Comparison of ENCODE assay signal across 12 cellular contexts in the genomic region with DNA sequence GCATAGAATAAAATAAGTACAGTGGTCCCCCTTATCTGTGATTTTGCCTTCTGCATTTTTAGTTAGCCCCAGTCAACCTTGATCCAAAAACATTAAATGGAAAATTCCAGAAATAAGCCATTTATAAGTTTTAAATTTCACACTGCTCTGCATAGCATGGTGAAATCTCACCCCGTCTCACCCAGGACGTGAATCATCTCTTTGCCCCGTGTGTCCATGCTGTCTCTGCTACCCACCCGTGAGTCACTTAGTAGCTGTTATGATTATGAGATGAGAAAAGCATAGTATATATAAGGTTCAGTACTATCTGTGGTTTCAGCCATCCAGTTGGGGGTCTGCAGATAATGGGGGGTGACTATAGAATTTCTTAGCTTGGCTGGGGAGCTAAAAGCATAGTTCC.
DNase-seq lines count a peak whose midpoint lies in the region; TF ChIP-seq lines count a peak whose summit lies in the region.
"Had no signal": no experiment of that assay in that cellular context is flagged by ENCODE, and none has a peak within 500 bp of the region (broad histone marks: within the 10 kb centered on the region; RNA-seq: fewer than 3 reads in every experiment).

No MANE protein-coding gene starts in this region.

- H3K9ac ChIP-seq in SK-N-SH (peak overlapping the region; percentile 28; the same call in 1 of the 2 replicates), fibroblast of lung (ENCODE audit: insufficient read depth, low read length) (no peak overlapping the region)

- H3K4me1 ChIP-seq in SK-N-SH (ENCODE audit: control insufficient read depth in 1 of 2, insufficient read depth in 2 of 2, low read depth in 1 of 2, low read length in 1 of 2) (peaks cover 9 to 23% of the 10 kb centered on the region in 2 experiments; a peak in 3 of 4 replicates), fibroblast of lung (ENCODE audit: control insufficient read depth, extremely low read depth, insufficient read depth, low read length) (peaks cover 10% of the 10 kb centered on the region), Caco-2 (no peaks in the 10 kb centered on the region)
- H3K4me1 ChIP-seq: body of pancreas, right lobe of liver had no signal

- CTCF ChIA-PET in SK-N-SH (lab: Yijun Ruan, JAX) (no interaction called here), Caco-2 (lab: Charles Lee) (no interaction called here)

- H3K4me3 Mint-ChIP-seq in activated naive CD8-positive, alpha-beta T cell = no peak overlapping the region
- H3K4me3 Mint-ChIP-seq in activated naive CD8-positive, alpha-beta T cell treated with anti-CD3 and anti-CD28 coated beads for 36 hours = no peak overlapping the region
- peak overlapping the region; percentile 5 for H3K4me3 Mint-ChIP-seq in stimulated activated naive CD8-positive, alpha-beta T cell treated with anti-CD3 and anti-CD28 coated beads, Interleukin-15, Interleukin-2, amounts not matched to agents 100 ng/mL and 50 ng/mL, for 24 hours
- no peak overlapping the region for H3K4me3 Mint-ChIP-seq in Caco-2 (ENCODE audit: unreplicated experiment)
- H3K4me3 Mint-ChIP-seq: mesothelial cell of epicardium had no signal

- H3K79me2 ChIP-seq in SK-N-SH (ENCODE audit: insufficient read depth) (no peaks in the 10 kb centered on the region; the same call in 1 of the 2 replicates), fibroblast of lung (ENCODE audit: control insufficient read depth, insufficient read depth, low read length) (no peaks in the 10 kb centered on the region)

- no peaks in the 10 kb centered on the region for H3K27me3 Mint-ChIP-seq in activated naive CD8-positive, alpha-beta T cell
- no peaks in the 10 kb centered on the region for H3K27me3 Mint-ChIP-seq in activated naive CD8-positive, alpha-beta T cell treated with anti-CD3 and anti-CD28 coated beads for 36 hours
- no peaks in the 10 kb centered on the region for H3K27me3 Mint-ChIP-seq in stimulated activated naive CD8-positive, alpha-beta T cell treated with anti-CD3 and anti-CD28 coated beads, Interleukin-15, Interleukin-2, amounts not matched to agents 100 ng/mL and 50 ng/mL, for 24 hours
- no peaks in the 10 kb centered on the region for H3K27me3 Mint-ChIP-seq in Caco-2 (ENCODE audit: insufficient read depth, unreplicated experiment)
- H3K27me3 Mint-ChIP-seq: CD4-positive, CD25-positive, alpha-beta regulatory T cell had no signal

- H2AFZ ChIP-seq in SK-N-SH (ENCODE audit: low read depth) (peak overlapping the region; percentile 67), fibroblast of lung (ENCODE audit: low read length) (no peak overlapping the region)

- H3F3A ChIP-seq in SK-N-SH (replicated peaks; ENCODE audit: insufficient read depth) = peaks cover 4% of the 10 kb centered on the region

- peaks cover 25% of the 10 kb centered on the region for H3K36me3 Mint-ChIP-seq in activated naive CD8-positive, alpha-beta T cell
- peaks cover 29% of the 10 kb centered on the region for H3K36me3 Mint-ChIP-seq in activated naive CD8-positive, alpha-beta T cell treated with anti-CD3 and anti-CD28 coated beads for 36 hours
- peaks cover 24% of the 10 kb centered on the region for H3K36me3 Mint-ChIP-seq in stimulated activated naive CD8-positive, alpha-beta T cell treated with anti-CD3 and anti-CD28 coated beads, Interleukin-15, Interleukin-2, amounts not matched to agents 100 ng/mL and 50 ng/mL, for 24 hours (ENCODE audit: low read depth)
- no peaks in the 10 kb centered on the region for H3K36me3 Mint-ChIP-seq in Caco-2 (ENCODE audit: insufficient read depth, unreplicated experiment)
- H3K36me3 Mint-ChIP-seq: mesothelial cell of epicardium had no signal

- TF ChIP-seq RAD21 in SK-N-SH (IDR thresholded peaks at IDR 0.05; ENCODE audit: low read length) = no peak

- POLR2A ChIA-PET in SK-N-SH (lab: Yijun Ruan, JAX) (no interaction called here), Caco-2 (lab: Charles Lee) (no interaction called here)

- WGBS in SK-N-SH (ENCODE audit: low lambda C conversion rate) = 34% methylated on average over 4 of the region's 4 CpGs

- no peaks in the 10 kb centered on the region for H3K9me3 ChIP-seq in SK-N-SH
- no peaks in the 10 kb centered on the region for H3K9me3 ChIP-seq in fibroblast of lung (ENCODE audit: control insufficient read depth, insufficient read depth, low read depth, low read length)
- no peaks in the 10 kb centered on the region for H3K9me3 ChIP-seq in Caco-2
- H3K9me3 ChIP-seq: body of pancreas, right lobe of liver had no signal

- peak overlapping the region; percentile 35 for H3K27ac Mint-ChIP-seq in activated naive CD8-positive, alpha-beta T cell
- no peak overlapping the region for H3K27ac Mint-ChIP-seq in activated naive CD8-positive, alpha-beta T cell treated with anti-CD3 and anti-CD28 coated beads for 36 hours
- peak overlapping the region; percentile 66 for H3K27ac Mint-ChIP-seq in stimulated activated naive CD8-positive, alpha-beta T cell treated with anti-CD3 and anti-CD28 coated beads, Interleukin-15, Interleukin-2, amounts not matched to agents 100 ng/mL and 50 ng/mL, for 24 hours
- no peak overlapping the region for H3K27ac Mint-ChIP-seq in Caco-2 (ENCODE audit: unreplicated experiment)
- H3K27ac Mint-ChIP-seq: mesothelial cell of epicardium had no signal

- TF ChIP-seq EP300 in SK-N-SH (IDR thresholded peaks at IDR 0.05; ENCODE audit: borderline replicate concordance in 1 of 2, low read depth in 1 of 2, low read length in 1 of 2) = no peak

- H3K4me1 Mint-ChIP-seq in activated naive CD8-positive, alpha-beta T cell (ENCODE audit: low read depth) = peaks cover 47% of the 10 kb centered on the region
- H3K4me1 Mint-ChIP-seq in activated naive CD8-positive, alpha-beta T cell treated with anti-CD3 and anti-CD28 coated beads for 36 hours = peaks cover 46% of the 10 kb centered on the region
- peaks cover 63% of the 10 kb centered on the region for H3K4me1 Mint-ChIP-seq in stimulated activated naive CD8-positive, alpha-beta T cell treated with anti-CD3 and anti-CD28 coated beads, Interleukin-15, Interleukin-2, amounts not matched to agents 100 ng/mL and 50 ng/mL, for 24 hours (ENCODE audit: low read depth)
- no peaks in the 10 kb centered on the region for H3K4me1 Mint-ChIP-seq in Caco-2 (ENCODE audit: low read depth, unreplicated experiment)
- H3K4me1 Mint-ChIP-seq: mesothelial cell of epicardium had no signal

- H3K4me2 ChIP-seq in SK-N-SH = peak overlapping the region; percentile 68
- peak overlapping the region; percentile 23 for H3K4me2 ChIP-seq in fibroblast of lung (ENCODE audit: extremely low read depth, insufficient read depth, low read length)

- H3K36me3 ChIP-seq in SK-N-SH (replicated peaks in 1 of 2; ENCODE audit: control insufficient read depth in 1 of 2, insufficient read depth in 2 of 2, low read length in 1 of 2) (peaks cover 0 to 3% of the 10 kb centered on the region in 2 experiments), fibroblast of lung (ENCODE audit: control insufficient read depth, insufficient read depth, low read length) (peaks cover 4% of the 10 kb centered on the region), Caco-2 (ENCODE audit: control insufficient read depth, insufficient read depth, low read length) (no peaks in the 10 kb centered on the region)

- no peaks in the 10 kb centered on the region for H3K9me2 ChIP-seq in SK-N-SH

- H3K27me3 ChIP-seq in SK-N-SH (ENCODE audit: insufficient read depth) (no peaks in the 10 kb centered on the region), fibroblast of lung (ENCODE audit: control insufficient read depth, insufficient read depth, low read length) (no peaks in the 10 kb centered on the region), Caco-2 (replicated peaks; ENCODE audit: control insufficient read depth, insufficient read depth, low read length) (no peaks in the 10 kb centered on the region)
- H3K27me3 ChIP-seq: body of pancreas, right lobe of liver had no signal

- intact Hi-C loops in Caco-2 (cut with micrococcal nuclease; ENCODE audit: unreplicated experiment) = no loop called here

- no peaks in the 10 kb centered on the region for H3K9me3 Mint-ChIP-seq in activated naive CD8-positive, alpha-beta T cell (ENCODE audit: low read depth)
- no peaks in the 10 kb centered on the region for H3K9me3 Mint-ChIP-seq in activated naive CD8-positive, alpha-beta T cell treated with anti-CD3 and anti-CD28 coated beads for 36 hours
- no peaks in the 10 kb centered on the region for H3K9me3 Mint-ChIP-seq in stimulated activated naive CD8-positive, alpha-beta T cell treated with anti-CD3 and anti-CD28 coated beads, Interleukin-15, Interleukin-2, amounts not matched to agents 100 ng/mL and 50 ng/mL, for 24 hours
- H3K9me3 Mint-ChIP-seq in Caco-2 (ENCODE audit: unreplicated experiment) = no peaks in the 10 kb centered on the region
- H3K9me3 Mint-ChIP-seq: mesothelial cell of epicardium had no signal

- no peak for DNase-seq in activated naive CD8-positive, alpha-beta T cell treated with anti-CD3 and anti-CD28 coated beads for 36 hours
- DNase-seq in SK-N-SH (no peak), fibroblast of lung (ENCODE audit: low read depth in 2 of 2) (peak; percentile 83 to 89), Caco-2 (no peak), NCI-H2196 treated with DMSO at 0.1 percent for 48 hours (lab: John Stamatoyannopoulos, UW; ENCODE audit: unreplicated experiment) (no peak), iPS-NIHi11 (ENCODE audit: low spot score) (no peak)
- DNase-seq: body of pancreas; CD4-positive, CD25-positive, alpha-beta regulatory T cell; right lobe of liver had no signal

- H3K4me3 ChIP-seq in SK-N-SH (ENCODE audit: low read depth in 2 of 2, low read length in 1 of 2) = 0 out of 4 replicates have a peak overlapping the region, but pooled peaks of 1 of the 2 experiments have one; percentile 14
- H3K4me3 ChIP-seq in fibroblast of lung (replicated peaks in 1 of 4; ENCODE audit: control extremely low read depth in 1 of 4, insufficient read depth in 1 of 4, low read depth in 3 of 4, low read length in 4 of 4) = no peak overlapping the region
- H3K4me3 ChIP-seq in Caco-2 (ENCODE audit: low read depth, low read length) = no peak overlapping the region
- H3K4me3 ChIP-seq: body of pancreas, right lobe of liver had no signal

- peak overlapping the region in 1 of 2 experiments; percentile 68; a peak in 2 of 4 replicates for H3K27ac ChIP-seq in SK-N-SH (ENCODE audit: low read depth in 2 of 2, low read length in 1 of 2)
- H3K27ac ChIP-seq in fibroblast of lung (ENCODE audit: insufficient read depth, low read length) = peak overlapping the region; percentile 58
- H3K27ac ChIP-seq: body of pancreas, right lobe of liver had no signal

- BruUV-seq in Caco-2 (replicated peaks; lab: Mats Ljungman, UMichigan) = no TSS peak

- TF ChIP-seq CTCF in SK-N-SH (IDR thresholded peaks at IDR 0.05) (no peak), fibroblast of lung (conservative IDR thresholded peaks at IDR 0.05 in 1 of 2, IDR thresholded peaks at IDR 0.05 in 1 of 2; ENCODE audit: low read depth in 1 of 2, low read length in 2 of 2) (no peak), Caco-2 (IDR thresholded peaks at IDR 0.05; ENCODE audit: insufficient read depth in 1 of 2, low read depth in 1 of 2, low read length in 1 of 2, severe bottlenecking in 1 of 2, unreplicated experiment in 1 of 2) (no peak)

- no peaks in the 10 kb centered on the region for H4K20me1 ChIP-seq in SK-N-SH (ENCODE audit: insufficient read depth)
- H4K20me1 ChIP-seq in fibroblast of lung (ENCODE audit: control insufficient read depth, extremely low read depth, insufficient read depth, low read length) = no peaks in the 10 kb centered on the region

TF ChIP-seq in SK-N-SH, 30 proteins besides CTCF, POLR2A, EP300 and RAD21 (continues in another document):
- TF ChIP-seq RXRA (IDR thresholded peaks at IDR 0.05; ENCODE audit: borderline replicate concordance, low read depth) = peak; percentile 55; the same call in 1 of the 2 replicates

Comparison
In these comparisons a context has a peak if more than half of its experiments do, and no peak if none do; other contexts are left out.
1. H3K27ac Mint-ChIP-seq: peak in activated naive CD8-positive, alpha-beta T cell (single experiment) and stimulated activated naive CD8-positive, alpha-beta T cell treated with anti-CD3 and anti-CD28 coated beads, Interleukin-15, Interleukin-2, amounts not matched to agents 100 ng/mL and 50 ng/mL, for 24 hours (single experiment); none in activated naive CD8-positive, alpha-beta T cell treated with anti-CD3 and anti-CD28 coated beads for 36 hours (single experiment) and Caco-2 (single experiment).
2. DNase-seq: peak in fibroblast of lung (2 of 2); none in activated naive CD8-positive, alpha-beta T cell treated with anti-CD3 and anti-CD28 coated beads for 36 hours (single experiment), SK-N-SH (single experiment), Caco-2 (0 of 2), NCI-H2196 treated with DMSO at 0.1 percent for 48 hours (single experiment) and iPS-NIHi11 (single experiment).